13 cellular contexts compared by ENCODE assay signal in genomic region chr11:102850973-102851745, GRCh38. TPM values are rescaled to one million over a fixed set of nuclear protein-coding genes. Genes with fewer than 3 reads are reported as not detected.
DNase-seq lines count a peak whose midpoint lies in the region; ATAC-seq and TF ChIP-seq lines count a peak whose summit lies in the region.
"Had no signal": no experiment of that assay in that cellular context is flagged by ENCODE, and none has a peak within 500 bp of the region (broad histone marks: within the 10 kb centered on the region; RNA-seq: fewer than 3 reads in every experiment).

No MANE protein-coding gene starts in this region.

- H3K36me3 ChIP-seq in BJ (ENCODE audit: control insufficient read depth, insufficient read depth, low read length), result no peaks in the 10 kb centered on the region
- H3K36me3 ChIP-seq in MG63, result no peaks in the 10 kb centered on the region

- peak; percentile 90 for DNase-seq in BJ (ENCODE audit: low read depth)
- peak; percentile 83 for DNase-seq in MG63
- peak; percentile 62 for DNase-seq in choroid plexus epithelial cell (ENCODE audit: low read depth)
- DNase-seq in non-pigmented ciliary epithelial cell (ENCODE audit: low read depth), result peak; percentile 71
- no peak for DNase-seq in HEK293T (ENCODE audit: extremely low spot score)
- no peak for DNase-seq in NCI-H69 (lab: John Stamatoyannopoulos, UW)
- no peak for DNase-seq in activated CD4-positive, alpha-beta T cell treated with anti-CD3 and anti-CD28 coated beads for 48 hours
- DNase-seq: aorta; CD4-positive, alpha-beta memory T cell; SHP77 had no signal

- H3K27me3 ChIP-seq in BJ (ENCODE audit: control insufficient read depth, insufficient read depth, low read length) (no peaks in the 10 kb centered on the region), MG63 (no peaks in the 10 kb centered on the region)

- POLR2A ChIA-PET in BJ (lab: Charles Lee), result no interaction called here
- POLR2A ChIA-PET in HEK293T (lab: Yijun Ruan, JAX), result no interaction called here

- H3K4me3 ChIP-seq in BJ (ENCODE audit: low read depth, low read length) (no peak overlapping the region), MG63 (no peak overlapping the region), choroid plexus epithelial cell (ENCODE audit: low read depth, low read length) (no peak overlapping the region)
- H3K4me3 ChIP-seq: skin epidermis had no signal

- no peak for TF ChIP-seq CTCF in BJ (IDR thresholded peaks at IDR 0.05; ENCODE audit: insufficient read depth, low read depth, low read length)
- TF ChIP-seq CTCF in choroid plexus epithelial cell (conservative IDR thresholded peaks at IDR 0.05; ENCODE audit: low read depth, low read length), result no peak

- CTCF ChIA-PET in BJ (lab: Yijun Ruan, JAX), result interaction anchor here (1.3 to 1.5 kb wide), 2 partner anchors 20 to 75 kb away, joined by 3 to 5 read pairs; no protein-coding TSS in a partner anchor
- CTCF ChIA-PET in HEK293T (lab: Yijun Ruan, JAX), result interaction anchor here (0.6 kb wide), 1 partner anchor 41 kb away, joined by 3 read pairs; no protein-coding TSS in a partner anchor

- H3K9me3 ChIP-seq in MG63, result no peaks in the 10 kb centered on the region

- no peak for ATAC-seq in HG02852 (IDR thresholded peaks at IDR 0.05; ENCODE audit: unreplicated experiment)

TF ChIP-seq in HEK293T, 16 proteins besides CTCF, POLR2A, EP300 and RAD21:
- TF ChIP-seq PKNOX1 (IDR thresholded peaks at IDR 0.05) (no peak), BHLHE40 (IDR thresholded peaks at IDR 0.05; ENCODE audit: borderline replicate concordance) (no peak), ZNF384 (IDR thresholded peaks at IDR 0.05) (no peak), LEF1 (IDR thresholded peaks at IDR 0.05; ENCODE audit: borderline replicate concordance) (no peak)

RNA-seq across cellular contexts. Expression of gene MMP3, which starts 7.8 kb away (rescaled TPM):
- 59.4 and 121 TPM in 2 replicates for polyA plus RNA-seq in BJ (2011; rRNA removed)
- 11.0 and 16.4 TPM in 2 replicates for polyA minus RNA-seq in BJ (2011; rRNA and poly(A)+ RNA removed)
- total RNA-seq in MG63 (2014; rRNA removed; shearing (Covaris generic); ENCODE audit: low replicate concordance), result 6.5 and 17.8 TPM in 2 replicates
- total RNA-seq: CD4-positive, alpha-beta memory T cell; H1 had no signal
- polyA plus RNA-seq: aorta; CD4-positive, alpha-beta memory T cell; H1 had no signal

RNA-seq across cellular contexts. Expression of gene MMP12, which starts 23.6 kb away (rescaled TPM):
- polyA plus RNA-seq in BJ (2011; rRNA removed), result 0.12 and 0.38 TPM in 2 replicates
- not detected in 2 replicates for polyA minus RNA-seq in BJ (2011; rRNA and poly(A)+ RNA removed)
- total RNA-seq in MG63 (2014; rRNA removed; shearing (Covaris generic); ENCODE audit: low replicate concordance), result 0.12 TPM in 1 of 2 replicates, not detected in the other
- total RNA-seq: CD4-positive, alpha-beta memory T cell; H1 had no signal
- polyA plus RNA-seq: CD4-positive, alpha-beta memory T cell; H1 had no signal

RNA-seq across cellular contexts. Expression of gene MMP1, which starts 53.2 kb away (rescaled TPM):
- polyA plus RNA-seq in BJ (2011; rRNA removed), result 233 and 349 TPM in 2 replicates
- 46.4 and 54.8 TPM in 2 replicates for polyA minus RNA-seq in BJ (2011; rRNA and poly(A)+ RNA removed)
- total RNA-seq in MG63 (2014; rRNA removed; shearing (Covaris generic); ENCODE audit: low replicate concordance), result not detected in 2 replicates
- total RNA-seq: CD4-positive, alpha-beta memory T cell; H1 had no signal
- polyA plus RNA-seq: CD4-positive, alpha-beta memory T cell; H1 had no signal

Comparison
In these comparisons a context has a peak if more than half of its experiments do, and no peak if none do; other contexts are left out.
1. DNase-seq: peak in BJ (single experiment), MG63 (single experiment), choroid plexus epithelial cell (single experiment) and non-pigmented ciliary epithelial cell (single experiment); none in HEK293T (single experiment), NCI-H69 (single experiment) and activated CD4-positive, alpha-beta T cell treated with anti-CD3 and anti-CD28 coated beads for 48 hours (single experiment).